17 cellular contexts compared by ENCODE assay signal in genomic region chr5:150498971-150499370, GRCh38. TPM values are rescaled to one million over a fixed set of nuclear protein-coding genes. Genes with fewer than 3 reads are reported as not detected.
DNase-seq lines count a peak whose midpoint lies in the region; ATAC-seq, FAIRE-seq and TF ChIP-seq lines count a peak whose summit lies in the region.
"Had no signal": no experiment of that assay in that cellular context is flagged by ENCODE, and none has a peak within 500 bp of the region (broad histone marks: within the 10 kb centered on the region; RNA-seq: fewer than 3 reads in every experiment).

No MANE protein-coding gene starts in this region.

- in situ Hi-C loops in transverse colon (cut with MboI; ENCODE audit: low pct_ligation_motif_present in 1 of 4, low pct_unique_long_range_greater_than_20kb in 1 of 4, low sequenced_read_pairs in 3 of 4) = no loop called here

- H3K4me3 ChIP-seq in cardiac muscle cell (no peak overlapping the region), ectodermal cell (ENCODE audit: insufficient read depth, low read depth, low read length) (no peak overlapping the region), neutrophil (ENCODE audit: low read depth in 1 of 2, low read length in 1 of 2) (no peak overlapping the region), transverse colon (no peak overlapping the region), kidney (ENCODE audit: low read length in 2 of 2) (no peak overlapping the region)

- TF ChIP-seq CTCF in cardiac muscle cell (IDR thresholded peaks at IDR 0.05; ENCODE audit: low read depth, low read length) = no peak
- no peak for TF ChIP-seq CTCF in neutrophil (IDR thresholded peaks at IDR 0.05)
- no peak for TF ChIP-seq CTCF in transverse colon (IDR thresholded peaks at IDR 0.05)
- no peak for TF ChIP-seq CTCF in kidney (IDR thresholded peaks at IDR 0.05; ENCODE audit: borderline replicate concordance, extremely low read depth, insufficient read depth)

- H3K9me3 ChIP-seq in cardiac muscle cell (ENCODE audit: low read depth) (no peaks in the 10 kb centered on the region), ectodermal cell (ENCODE audit: control insufficient read depth, low read length) (no peaks in the 10 kb centered on the region), neutrophil (no peaks in the 10 kb centered on the region), transverse colon (no peaks in the 10 kb centered on the region), kidney (ENCODE audit: control insufficient read depth in 1 of 2, low read length in 2 of 2) (no peaks in the 10 kb centered on the region)

- TF ChIP-seq POLR2A in transverse colon (IDR thresholded peaks at IDR 0.05) = no peak

- H3K27me3 ChIP-seq in cardiac muscle cell (no peaks in the 10 kb centered on the region), ectodermal cell (ENCODE audit: control insufficient read depth, insufficient read depth, low read length, poor library complexity, severe bottlenecking) (no peaks in the 10 kb centered on the region), neutrophil (no peaks in the 10 kb centered on the region), transverse colon (no peaks in the 10 kb centered on the region)

- H3K27ac ChIP-seq in cardiac muscle cell (peak overlapping the region; percentile 83), ectodermal cell (ENCODE audit: insufficient read depth, low read depth, low read length, poor library complexity, severe bottlenecking) (peak overlapping the region; percentile 84), neutrophil (peak overlapping the region; percentile 37), transverse colon (peak overlapping the region; percentile 23 to 54 (median 46)), kidney (ENCODE audit: low read depth in 2 of 2, low read length in 2 of 2) (peak overlapping the region in 1 of 2 donors; percentile 18)
- H3K27ac ChIP-seq: 22Rv1 had no signal

- DNase-seq in cardiac muscle cell (ENCODE audit: low read depth in 1 of 2, low spot score in 1 of 2) (no peak), left ventricle myocardium superior (no peak), transverse colon (no peak), NCI-H1092 treated with DMSO at 0.1 percent for 48 hours (lab: John Stamatoyannopoulos, UW) (no peak), kidney (no peak), HUDEP-2 (lab: John Stamatoyannopoulos, UW; ENCODE audit: unreplicated experiment in 76 of 76) (no peak)
- DNase-seq: activated CD4-positive, alpha-beta T cell treated with anti-CD3 and anti-CD28 coated beads for 1 hour; activated T-cell treated with anti-CD3 and anti-CD28 coated beads, Interleukin-2, amount 50 U/mL, for 24 hours; NCI-H1694; NK-92 treated with Interleukin-12 subunit alpha and Interleukin-12 subunit beta, amount 100 ng/mL, for 24 hours; stimulated activated CD4-positive, alpha-beta T cell treated with anti-CD3 and anti-CD28 coated beads, Interleukin-1b, Interleukin-23, amount 100 ng/mL, for 48 hours; stimulated activated naive CD8-positive, alpha-beta T cell treated with anti-CD3 and anti-CD28 coated beads, Interleukin-15, Interleukin-2, amounts not matched to agents 100 U/mL and 50 U/mL, for 24 hours; SW 1271 had no signal

- H3K36me3 ChIP-seq in cardiac muscle cell (no peaks in the 10 kb centered on the region), ectodermal cell (ENCODE audit: control insufficient read depth, insufficient read depth, low read length) (no peaks in the 10 kb centered on the region), neutrophil (peaks cover 69% of the 10 kb centered on the region), transverse colon (no peaks in the 10 kb centered on the region), kidney (ENCODE audit: control insufficient read depth in 1 of 2, insufficient read depth in 2 of 2, low read length in 2 of 2) (peaks cover 0 to 4% of the 10 kb centered on the region in 2 donors)

- TF ChIP-seq EP300 in transverse colon (IDR thresholded peaks at IDR 0.05; ENCODE audit: low read depth) = no peak

- H3K9ac ChIP-seq in kidney (ENCODE audit: low read length in 2 of 2) = no peak overlapping the region

- peaks cover 36% of the 10 kb centered on the region for H3K4me1 ChIP-seq in cardiac muscle cell (ENCODE audit: low read depth)
- peaks cover 46% of the 10 kb centered on the region for H3K4me1 ChIP-seq in ectodermal cell (ENCODE audit: control insufficient read depth, insufficient read depth, low read length)
- H3K4me1 ChIP-seq in neutrophil (ENCODE audit: control insufficient read depth in 1 of 2, insufficient read depth in 1 of 2, low read depth in 1 of 2, low read length in 1 of 2) = peaks cover 24 to 38% of the 10 kb centered on the region in 2 experiments
- H3K4me1 ChIP-seq in transverse colon = peaks cover 30 to 66% (median 47%) of the 10 kb centered on the region in 4 donors
- peaks cover 42 to 45% of the 10 kb centered on the region in 2 donors for H3K4me1 ChIP-seq in kidney (ENCODE audit: control insufficient read depth in 1 of 2, insufficient read depth in 1 of 2, low read depth in 1 of 2, low read length in 2 of 2)

- FAIRE-seq in kidney (lab: Jason Lieb, UNC) = no peak
- FAIRE-seq: islet of Langerhans had no signal

- intact Hi-C loops in left ventricle myocardium superior (cut with micrococcal nuclease) (no loop called here), transverse colon (cut with DNase I; ENCODE audit: low total_unique reads) (no loop called here), kidney (cut with DNase I) (no loop called here)

- no peak for ATAC-seq in left ventricle myocardium superior
- ATAC-seq: stimulated activated naive CD8-positive, alpha-beta T cell treated with anti-CD3 and anti-CD28 coated beads, Interleukin-15, Interleukin-2, amounts not matched to agents 100 U/mL and 50 U/mL, for 24 hours had no signal

RNA-seq across cellular contexts. Expression of gene NDST1, which starts 9.0 kb away (rescaled TPM):
- total RNA-seq in cardiac muscle cell = 79.8 and 97.6 TPM in 2 replicates
- 26.6 and 34.9 TPM in 2 replicates for polyA plus RNA-seq in cardiac muscle cell
- 57.9 TPM for total RNA-seq in left ventricle myocardium superior
- 38.1 TPM for polyA plus RNA-seq in ectodermal cell (2013, experiment 1 of 4)
- polyA plus RNA-seq in ectodermal cell (2013, experiment 2 of 4) = 43.1 TPM
- 29.0 TPM for polyA plus RNA-seq in ectodermal cell (2013, experiment 3 of 4)
- polyA plus RNA-seq in ectodermal cell (2013, experiment 4 of 4) = 37.1 TPM
- total RNA-seq in transverse colon = 100 to 1,000 TPM in 1 of 4 donors, 10 to 100 TPM in 3; 68.8 to 104 (median 96.4) TPM
- 60.7 TPM for total RNA-seq in kidney
- polyA plus RNA-seq in kidney (ENCODE audit: insufficient read depth, low read depth, low replicate concordance) = 11.7 TPM

RNA-seq across cellular contexts. Expression of gene RPS14, which starts 49.4 kb away (rescaled TPM):
- 2,228 and 2,781 TPM in 2 replicates for total RNA-seq in cardiac muscle cell
- polyA plus RNA-seq in cardiac muscle cell = 1,307 and 1,584 TPM in 2 replicates
- 1,255 TPM for total RNA-seq in left ventricle myocardium superior
- 2,465 TPM for polyA plus RNA-seq in ectodermal cell (2013, experiment 1 of 4)
- polyA plus RNA-seq in ectodermal cell (2013, experiment 2 of 4) = 2,455 TPM
- 2,441 TPM for polyA plus RNA-seq in ectodermal cell (2013, experiment 3 of 4)
- 2,668 TPM for polyA plus RNA-seq in ectodermal cell (2013, experiment 4 of 4)
- 1,000 to 10,000 TPM; 1,179 to 2,387 (median 1,878) TPM for total RNA-seq in transverse colon
- total RNA-seq in kidney = 1,504 TPM
- 1,994 TPM for polyA plus RNA-seq in kidney (ENCODE audit: insufficient read depth, low read depth, low replicate concordance)
